Comparison of ENCODE assay signal across 11 cellular contexts in genomic region chr1:204384636-204385354, GRCh38. TPM values are rescaled to one million over a fixed set of nuclear protein-coding genes. Genes with fewer than 3 reads are reported as not detected.
A peak's percentile ranks its signal among the peaks of the same experiment; 100 is the strongest.
DNase-seq lines count a peak whose midpoint lies in the region; ATAC-seq and TF ChIP-seq lines count a peak whose summit lies in the region.
"Had no signal": no experiment of that assay in that cellular context is flagged by ENCODE, and none has a peak within 500 bp of the region (broad histone marks: within the 10 kb centered on the region; RNA-seq: fewer than 3 reads in every experiment).

No MANE protein-coding gene starts in this region.

- no peak overlapping the region for H3K27ac Mint-ChIP-seq in activated CD4-positive, alpha-beta memory T cell treated with anti-CD3 and anti-CD28 coated beads, Interleukin-2, amount 10 ng/mL, durations not matched to agents 7 days and 5 days
- H3K27ac Mint-ChIP-seq: stimulated activated memory B cell treated with anti-CD40 and anti-IgM and Interleukin-4, amounts not matched to agents 10 μg/mL and 1 μg/mL and 100 μg/mL, for 72 hours had no signal

- no peaks in the 10 kb centered on the region for H3K9me3 Mint-ChIP-seq in activated CD4-positive, alpha-beta memory T cell treated with anti-CD3 and anti-CD28 coated beads, Interleukin-2, amount 10 ng/mL, durations not matched to agents 7 days and 5 days
- H3K9me3 Mint-ChIP-seq: stimulated activated memory B cell treated with anti-CD40 and anti-IgM and Interleukin-4, amounts not matched to agents 10 μg/mL and 1 μg/mL and 100 μg/mL, for 72 hours had no signal

- no peaks in the 10 kb centered on the region for H3K9me2 ChIP-seq in PC-3 (replicated peaks; ENCODE audit: low read length)

- peak; percentile 61 for ATAC-seq in PC-3
- ATAC-seq in HG03457 (IDR thresholded peaks at IDR 0.05; ENCODE audit: unreplicated experiment), result no peak
- ATAC-seq: stimulated activated memory B cell treated with anti-CD40 and anti-IgM and Interleukin-4, amounts not matched to agents 10 μg/mL and 1 μg/mL and 100 μg/mL, for 72 hours had no signal

- H3K27ac ChIP-seq in PC-3 (ENCODE audit: low read length) (no peak overlapping the region), fibroblast of lung (ENCODE audit: insufficient read depth, low read length) (no peak overlapping the region)
- H3K27ac ChIP-seq: colonic mucosa, SJSA1 had no signal

- no peak overlapping the region for H3K9ac ChIP-seq in PC-3 (ENCODE audit: low read length)
- no peak overlapping the region for H3K9ac ChIP-seq in fibroblast of lung (ENCODE audit: insufficient read depth, low read length)

- peaks cover 3% of the 10 kb centered on the region for H3K4me1 Mint-ChIP-seq in activated CD4-positive, alpha-beta memory T cell treated with anti-CD3 and anti-CD28 coated beads, Interleukin-2, amount 10 ng/mL, durations not matched to agents 7 days and 5 days
- H3K4me1 Mint-ChIP-seq: stimulated activated memory B cell treated with anti-CD40 and anti-IgM and Interleukin-4, amounts not matched to agents 10 μg/mL and 1 μg/mL and 100 μg/mL, for 72 hours had no signal

- H3K36me3 ChIP-seq in PC-3 (ENCODE audit: low read depth, low read length) (no peaks in the 10 kb centered on the region), fibroblast of lung (ENCODE audit: control insufficient read depth, insufficient read depth, low read length) (no peaks in the 10 kb centered on the region)
- H3K36me3 ChIP-seq: colonic mucosa, SJSA1 had no signal

- H3K27me3 ChIP-seq in PC-3 (ENCODE audit: low read length) (no peaks in the 10 kb centered on the region), fibroblast of lung (ENCODE audit: control insufficient read depth, insufficient read depth, low read length) (peaks cover 12% of the 10 kb centered on the region)
- H3K27me3 ChIP-seq: colonic mucosa had no signal

- H3K4me2 ChIP-seq in PC-3 (ENCODE audit: low read length) (no peak overlapping the region), fibroblast of lung (ENCODE audit: extremely low read depth, insufficient read depth, low read length) (no peak overlapping the region)

- no peaks in the 10 kb centered on the region for H3K79me2 ChIP-seq in PC-3 (ENCODE audit: low read length)
- H3K79me2 ChIP-seq in fibroblast of lung (ENCODE audit: control insufficient read depth, insufficient read depth, low read length), result no peaks in the 10 kb centered on the region

- H2AFZ ChIP-seq in PC-3 (ENCODE audit: low read length) (no peak overlapping the region), fibroblast of lung (ENCODE audit: low read length) (no peak overlapping the region)

- CTCF ChIA-PET in PC-3 (lab: Charles Lee), result interaction anchor here (0.6 to 1.2 kb wide), 2 partner anchors 14 to 874 kb away, joined by 3 to 9 read pairs; no protein-coding TSS in a partner anchor
- CTCF ChIA-PET in activated CD4-positive, alpha-beta memory T cell treated with anti-CD3 and anti-CD28 coated beads, Interleukin-2, amount 10 ng/mL, durations not matched to agents 7 days and 5 days (lab: Charles Lee), result interaction anchor here (0.7 to 0.9 kb wide), 2 partner anchors 14 to 256 kb away, joined by 3 to 5 read pairs; no protein-coding TSS in a partner anchor

- BruUV-seq in PC-3 (replicated peaks; lab: Mats Ljungman, UMichigan), result no TSS peak

- H3K36me3 Mint-ChIP-seq in activated CD4-positive, alpha-beta memory T cell treated with anti-CD3 and anti-CD28 coated beads, Interleukin-2, amount 10 ng/mL, durations not matched to agents 7 days and 5 days (ENCODE audit: low read depth), result no peaks in the 10 kb centered on the region
- H3K36me3 Mint-ChIP-seq: stimulated activated memory B cell treated with anti-CD40 and anti-IgM and Interleukin-4, amounts not matched to agents 10 μg/mL and 1 μg/mL and 100 μg/mL, for 72 hours had no signal

- intact Hi-C loops in PC-3 (cut with micrococcal nuclease) (no loop called here), posterior cingulate gyrus (cut with DNase I) (no loop called here)

- peak; percentile 30 for DNase-seq in ELR (ENCODE audit: low read depth)
- DNase-seq in PC-3, result peak; percentile 71
- DNase-seq in fibroblast of lung (ENCODE audit: low read depth in 2 of 2), result peak; percentile 45 to 49
- peak in 8 of 10 donors; percentile 52 to 93 (median 65) for DNase-seq in posterior cingulate gyrus
- no peak for DNase-seq in stimulated activated CD4-positive, alpha-beta T cell treated with anti-CD3 and anti-CD28 coated beads, Interleukin-1b, Interleukin-23, amount 100 ng/mL, for 48 hours
- no peak for DNase-seq in activated CD4-positive, alpha-beta memory T cell treated with anti-CD3 and anti-CD28 coated beads, Interleukin-2, amount 10 ng/mL, durations not matched to agents 7 days and 5 days
- no peak for DNase-seq in activated naive CD4-positive, alpha-beta T cell treated with Interleukin-2 at 50 U/mL for 16 hours
- DNase-seq: colonic mucosa had no signal

- no peaks in the 10 kb centered on the region for H3F3A ChIP-seq in PC-3 (ENCODE audit: low read length, unreplicated experiment)

- H3K4me3 Mint-ChIP-seq in activated CD4-positive, alpha-beta memory T cell treated with anti-CD3 and anti-CD28 coated beads, Interleukin-2, amount 10 ng/mL, durations not matched to agents 7 days and 5 days, result no peak overlapping the region
- H3K4me3 Mint-ChIP-seq: stimulated activated memory B cell treated with anti-CD40 and anti-IgM and Interleukin-4, amounts not matched to agents 10 μg/mL and 1 μg/mL and 100 μg/mL, for 72 hours had no signal

- peaks cover 13% of the 10 kb centered on the region for H3K27me3 Mint-ChIP-seq in activated CD4-positive, alpha-beta memory T cell treated with anti-CD3 and anti-CD28 coated beads, Interleukin-2, amount 10 ng/mL, durations not matched to agents 7 days and 5 days
- H3K27me3 Mint-ChIP-seq: stimulated activated memory B cell treated with anti-CD40 and anti-IgM and Interleukin-4, amounts not matched to agents 10 μg/mL and 1 μg/mL and 100 μg/mL, for 72 hours had no signal

- no peak overlapping the region for H3K4me3 ChIP-seq in PC-3 (ENCODE audit: low read length)
- no peak overlapping the region for H3K4me3 ChIP-seq in fibroblast of lung (replicated peaks in 1 of 4; ENCODE audit: control extremely low read depth in 1 of 4, insufficient read depth in 1 of 4, low read depth in 3 of 4, low read length in 4 of 4)
- H3K4me3 ChIP-seq: colonic mucosa, SJSA1 had no signal

- H3K9me3 ChIP-seq in PC-3 (ENCODE audit: low read length), result no peaks in the 10 kb centered on the region
- no peaks in the 10 kb centered on the region for H3K9me3 ChIP-seq in fibroblast of lung (ENCODE audit: control insufficient read depth, insufficient read depth, low read depth, low read length)
- H3K9me3 ChIP-seq: colonic mucosa, SJSA1 had no signal

- POLR2A ChIA-PET in PC-3 (lab: Charles Lee; ENCODE audit: unreplicated experiment), result interaction anchor here (0.5 to 0.7 kb wide), 2 partner anchors 110 to 131 kb away, joined by 4 to 5 read pairs; partner anchors contain the start of genes MDM4 and PIK3C2B
- POLR2A ChIA-PET in activated CD4-positive, alpha-beta memory T cell treated with anti-CD3 and anti-CD28 coated beads, Interleukin-2, amount 10 ng/mL, durations not matched to agents 7 days and 5 days (lab: Charles Lee), result no interaction called here

- TF ChIP-seq CTCF in PC-3 (conservative IDR thresholded peaks at IDR 0.05; ENCODE audit: low read depth, low read length) (no peak), fibroblast of lung (conservative IDR thresholded peaks at IDR 0.05 in 1 of 2, IDR thresholded peaks at IDR 0.05 in 1 of 2; ENCODE audit: low read depth in 1 of 2, low read length in 2 of 2) (no peak)

- peaks cover 17% of the 10 kb centered on the region for H3K4me1 ChIP-seq in PC-3 (ENCODE audit: insufficient read depth, low read length)
- H3K4me1 ChIP-seq in fibroblast of lung (ENCODE audit: control insufficient read depth, extremely low read depth, insufficient read depth, low read length), result no peaks in the 10 kb centered on the region
- H3K4me1 ChIP-seq: colonic mucosa, SJSA1 had no signal

- no peaks in the 10 kb centered on the region for H4K20me1 ChIP-seq in PC-3 (ENCODE audit: low read length)
- no peaks in the 10 kb centered on the region for H4K20me1 ChIP-seq in fibroblast of lung (ENCODE audit: control insufficient read depth, extremely low read depth, insufficient read depth, low read length)

RNA-seq across cellular contexts. Expression of gene PLEKHA6, which starts 25.1 kb away (rescaled TPM):
- total RNA-seq in PC-3 (2014; rRNA removed) (53.8 and 64.3 TPM in 2 replicates), fibroblast of lung (1.5 and 3.8 TPM in 2 replicates)
- polyA plus RNA-seq in fibroblast of lung, result 1.6 and 4.3 TPM in 2 replicates
- 2.8 and 6.7 TPM in 2 replicates for polyA plus RNA-seq in fibroblast of lung (2012)
- polyA minus RNA-seq in fibroblast of lung (ENCODE audit: low replicate concordance), result 4.9 and 14.1 TPM in 2 replicates
- not detected for total RNA-seq in activated CD4-positive, alpha-beta memory T cell treated with anti-CD3 and anti-CD28 coated beads, Interleukin-2, amount 10 ng/mL, durations not matched to agents 7 days and 5 days

RNA-seq across cellular contexts. Expression of gene PPP1R15B, which starts 26.8 kb away (rescaled TPM):
- total RNA-seq in PC-3 (2014; rRNA removed) (50.7 and 57.5 TPM in 2 replicates), fibroblast of lung (26.7 and 27.7 TPM in 2 replicates)
- 22.4 and 26.3 TPM in 2 replicates for polyA plus RNA-seq in fibroblast of lung
- 12.7 and 13.6 TPM in 2 replicates for polyA plus RNA-seq in fibroblast of lung (2012)
- 20.3 and 26.8 TPM in 2 replicates for polyA minus RNA-seq in fibroblast of lung (ENCODE audit: low replicate concordance)
- 10 to 100 TPM; 76.0 to 76.1 TPM for total RNA-seq in activated CD4-positive, alpha-beta memory T cell treated with anti-CD3 and anti-CD28 coated beads, Interleukin-2, amount 10 ng/mL, durations not matched to agents 7 days and 5 days

Comparison
In these comparisons a context has a peak if more than half of its experiments do, and no peak if none do; other contexts are left out.
1. DNase-seq: peak in ELR (single experiment), PC-3 (single experiment), fibroblast of lung (2 of 2) and posterior cingulate gyrus (8 of 10); none in stimulated activated CD4-positive, alpha-beta T cell treated with anti-CD3 and anti-CD28 coated beads, Interleukin-1b, Interleukin-23, amount 100 ng/mL, for 48 hours (single experiment), activated CD4-positive, alpha-beta memory T cell treated with anti-CD3 and anti-CD28 coated beads, Interleukin-2, amount 10 ng/mL, durations not matched to agents 7 days and 5 days (single experiment) and activated naive CD4-positive, alpha-beta T cell treated with Interleukin-2 at 50 U/mL for 16 hours (single experiment).
2. RNA of gene PLEKHA6, which starts 25.1 kb away (total RNA-seq): 53.8 to 64.3 TPM in PC-3; 1.5 to 3.8 TPM in fibroblast of lung and not detected in activated CD4-positive, alpha-beta memory T cell treated with anti-CD3 and anti-CD28 coated beads, Interleukin-2, amount 10 ng/mL, durations not matched to agents 7 days and 5 days; every median in the first group is over 10 times any median in the second.